19 cellular contexts compared by ENCODE assay signal in the genomic region with DNA sequence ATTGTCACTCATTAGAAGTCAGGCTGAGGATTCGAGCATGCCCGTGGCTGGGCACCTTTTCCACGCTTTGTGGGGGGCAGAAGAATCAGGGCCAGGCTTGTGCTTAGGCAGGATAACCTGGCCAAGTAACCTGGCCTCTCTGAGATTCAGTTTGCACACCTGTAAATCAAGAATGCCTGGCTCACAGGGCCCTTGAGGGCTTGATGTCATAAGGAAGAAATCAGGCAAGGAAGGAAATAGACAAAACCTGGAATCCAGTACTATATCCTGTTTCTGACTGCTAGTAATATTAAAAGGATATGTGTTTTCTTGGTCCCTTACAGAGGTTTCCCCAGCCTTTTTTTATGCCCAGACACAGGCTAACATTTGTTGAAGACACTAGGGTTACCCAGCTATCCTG.
"Had no signal": no experiment of that assay in that cellular context is flagged by ENCODE, and none has a peak within 500 bp of the region (broad histone marks: within the 10 kb centered on the region; RNA-seq: fewer than 3 reads in every experiment).

No MANE protein-coding gene starts in this region.

- H3K4me1 ChIP-seq: body of pancreas, prostate gland had no signal

- H3K9me3 ChIP-seq: body of pancreas, heart right ventricle, neutrophil, ovary, prostate gland, tibial nerve had no signal

- FAIRE-seq: kidney had no signal

- H3K4me3 ChIP-seq: body of pancreas, heart right ventricle, lung, ovary, prostate gland, tibial nerve had no signal

- DNase-seq: activated CD4-positive, alpha-beta T cell treated with anti-CD3 and anti-CD28 coated beads, Interleukin-2, amount 10 ng/mL, durations not matched to agents 24 days and 14 days; activated CD8-positive, alpha-beta T cell treated with anti-CD3 and anti-CD28 coated beads for 36 hours; activated gamma-delta T cell treated with Interleukin-2 at 50 U/mL for 16 hours; activated T-cell treated with anti-CD3 and anti-CD28 coated beads, Interleukin-2, amount 50 U/mL, for 1 hour; anterior cingulate cortex; body of pancreas; caudate nucleus; effector memory CD4-positive, alpha-beta T cell; heart right ventricle; kidney; midbrain; ovary; stimulated activated CD4-positive, alpha-beta T cell treated with anti-CD3 and anti-CD28 coated beads, Interleukin-12 subunit alpha, Interleukin-12 subunit beta, amount 100 ng/mL, for 4 hours; stimulated activated CD4-positive, alpha-beta T cell treated with anti-CD3 and anti-CD28 coated beads, Interleukin-4, amount 100 ng/mL, for 4 hours; stimulated activated naive CD8-positive, alpha-beta T cell treated with anti-CD3 and anti-CD28 coated beads, Interleukin-15, Interleukin-2, amounts not matched to agents 100 U/mL and 50 U/mL, for 24 hours had no signal

- H3K27me3 ChIP-seq: body of pancreas, heart right ventricle, ovary, tibial nerve had no signal

- H3K27ac ChIP-seq: body of pancreas, heart right ventricle, neutrophil, ovary, prostate gland, tibial nerve had no signal

- H3K36me3 ChIP-seq: heart right ventricle, neutrophil, ovary, prostate gland, tibial nerve had no signal
